In genomic region chr7:99220388-99220787, GRCh38 we compare ENCODE assay signal across 17 cellular contexts. TPM values are rescaled to one million over a fixed set of nuclear protein-coding genes. Genes with fewer than 3 reads are reported as not detected.
"Had no signal": no experiment of that assay in that cellular context is flagged by ENCODE, and none has a peak within 500 bp of the region (broad histone marks: within the 10 kb centered on the region; RNA-seq: fewer than 3 reads in every experiment).

No MANE protein-coding gene starts in this region.

RNA-seq across cellular contexts. Expression of gene KPNA7, which starts 12.5 kb away (rescaled TPM):
- total RNA-seq: chondrocyte, dermis microvascular lymphatic vessel endothelial cell, endodermal cell, gastrocnemius medialis, glomerular endothelial cell, heart right ventricle, left cardiac atrium, left ventricle myocardium superior, lung microvascular endothelial cell, mesenteric fat pad, mesothelial cell of epicardium had no signal

RNA-seq across cellular contexts. Expression of gene MYH16, which starts 52.3 kb away (rescaled TPM):
- total RNA-seq: chondrocyte, colonic mucosa, endodermal cell, esophagus mucosa, gastrocnemius medialis, heart right ventricle, left cardiac atrium, left lung, left ventricle myocardium superior, lower leg skin, lower lobe of right lung, lung microvascular endothelial cell, mesenteric fat pad, mucosa of descending colon had no signal
- polyA plus RNA-seq: heart right ventricle had no signal
